ENCODE assay signal across 9 cellular contexts in the genomic region with DNA sequence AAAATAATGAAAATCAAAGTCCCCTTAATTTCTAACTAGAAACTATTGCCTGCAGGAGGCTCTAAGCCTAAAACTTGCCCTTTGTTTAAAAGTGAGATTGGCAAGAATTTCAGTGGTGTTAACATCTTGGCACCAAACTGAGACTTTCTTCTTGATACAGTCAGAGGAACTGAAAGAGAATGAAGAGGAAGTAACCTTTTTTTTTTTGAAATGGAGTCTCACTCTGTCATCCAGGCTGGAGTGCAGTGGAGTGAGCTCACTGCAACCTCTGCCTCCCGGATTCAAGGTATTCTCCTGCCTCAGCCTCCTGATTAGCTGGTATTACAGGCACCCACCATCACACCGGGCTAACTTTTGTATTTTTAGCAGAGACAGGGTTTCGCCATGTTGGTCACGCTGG. TPM values are rescaled to one million over a fixed set of nuclear protein-coding genes. Genes with fewer than 3 reads are reported as not detected.
DNase-seq lines count a peak whose midpoint lies in the region; ATAC-seq and TF ChIP-seq lines count a peak whose summit lies in the region.
"Had no signal": no experiment of that assay in that cellular context is flagged by ENCODE, and none has a peak within 500 bp of the region (broad histone marks: within the 10 kb centered on the region; RNA-seq: fewer than 3 reads in every experiment).

No MANE protein-coding gene starts in this region.

- intact Hi-C loops in Right ventricle myocardium inferior (cut with DNase I): no loop called here

- peaks cover 17% of the 10 kb centered on the region for H3K4me1 Mint-ChIP-seq in stimulated activated effector memory CD8-positive, alpha-beta T cell treated with anti-CD3 and anti-CD28 coated beads, Interleukin-12 subunit alpha, Interleukin-12 subunit beta, amount 100 ng/mL, for 72 hours

- no peak overlapping the region for H3K4me3 Mint-ChIP-seq in stimulated activated effector memory CD8-positive, alpha-beta T cell treated with anti-CD3 and anti-CD28 coated beads, Interleukin-12 subunit alpha, Interleukin-12 subunit beta, amount 100 ng/mL, for 72 hours

- H3K36me3 Mint-ChIP-seq in stimulated activated effector memory CD8-positive, alpha-beta T cell treated with anti-CD3 and anti-CD28 coated beads, Interleukin-12 subunit alpha, Interleukin-12 subunit beta, amount 100 ng/mL, for 72 hours: no peaks in the 10 kb centered on the region

- peak overlapping the region; percentile 41 for H3K27ac Mint-ChIP-seq in stimulated activated effector memory CD8-positive, alpha-beta T cell treated with anti-CD3 and anti-CD28 coated beads, Interleukin-12 subunit alpha, Interleukin-12 subunit beta, amount 100 ng/mL, for 72 hours

- ATAC-seq in GM19452 (IDR thresholded peaks at IDR 0.05; ENCODE audit: unreplicated experiment): peak; percentile 58
- ATAC-seq in HG03139 (IDR thresholded peaks at IDR 0.05; ENCODE audit: unreplicated experiment): peak; percentile 31
- no peak for ATAC-seq in stimulated activated effector memory CD8-positive, alpha-beta T cell treated with anti-CD3 and anti-CD28 coated beads, Interleukin-12 subunit alpha, Interleukin-12 subunit beta, amount 100 ng/mL, for 72 hours
- ATAC-seq in Right ventricle myocardium inferior: no peak

- H3K27ac ChIP-seq in VCaP: peak overlapping the region; percentile 87; the same call in 1 of the 2 replicates
- H3K27ac ChIP-seq: SJSA1 had no signal

- no peaks in the 10 kb centered on the region for H3K9me3 Mint-ChIP-seq in stimulated activated effector memory CD8-positive, alpha-beta T cell treated with anti-CD3 and anti-CD28 coated beads, Interleukin-12 subunit alpha, Interleukin-12 subunit beta, amount 100 ng/mL, for 72 hours

- TF ChIP-seq CTCF in VCaP (conservative IDR thresholded peaks at IDR 0.05): no peak

- CTCF ChIA-PET in HEK293T (lab: Yijun Ruan, JAX): no interaction called here

- POLR2A ChIA-PET in HEK293T (lab: Yijun Ruan, JAX): no interaction called here

- no peak for DNase-seq in stimulated activated effector memory CD8-positive, alpha-beta T cell treated with anti-CD3 and anti-CD28 coated beads, Interleukin-12 subunit alpha, Interleukin-12 subunit beta, amount 100 ng/mL, for 72 hours (ENCODE audit: low spot score in 2 of 2)
- DNase-seq in OCI-M2 (lab: John Stamatoyannopoulos, UW; ENCODE audit: unreplicated experiment) (no peak), HEK293T (ENCODE audit: extremely low spot score) (no peak), Right ventricle myocardium inferior (ENCODE audit: missing footprints) (no peak)
- DNase-seq in activated CD4-positive, alpha-beta T cell treated with anti-CD3 and anti-CD28 coated beads for 4 hours: no peak

TF ChIP-seq in HEK293T, 16 proteins besides CTCF, POLR2A, EP300 and RAD21:
- TF ChIP-seq BHLHE40 (IDR thresholded peaks at IDR 0.05; ENCODE audit: borderline replicate concordance) (no peak), SP1 (IDR thresholded peaks at IDR 0.05) (no peak)
- TF ChIP-seq, protein P1, sequence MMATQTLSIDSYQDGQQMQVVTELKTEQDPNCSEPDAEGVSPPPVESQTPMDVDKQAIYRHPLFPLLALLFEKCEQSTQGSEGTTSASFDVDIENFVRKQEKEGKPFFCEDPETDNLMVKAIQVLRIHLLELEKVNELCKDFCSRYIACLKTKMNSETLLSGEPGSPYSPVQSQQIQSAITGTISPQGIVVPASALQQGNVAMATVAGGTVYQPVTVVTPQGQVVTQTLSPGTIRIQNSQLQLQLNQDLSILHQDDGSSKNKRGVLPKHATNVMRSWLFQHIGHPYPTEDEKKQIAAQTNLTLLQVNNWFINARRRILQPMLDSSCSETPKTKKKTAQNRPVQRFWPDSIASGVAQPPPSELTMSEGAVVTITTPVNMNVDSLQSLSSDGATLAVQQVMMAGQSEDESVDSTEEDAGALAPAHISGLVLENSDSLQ (IDR thresholded peaks at IDR 0.05): no peak

RNA-seq across cellular contexts. Expression of a gene that starts 3.6 kb away (rescaled TPM):
- 13.4 TPM for total RNA-seq in Right ventricle myocardium inferior

RNA-seq across cellular contexts. Expression of a gene that starts 5.4 kb away (rescaled TPM):
- 2.3 TPM for total RNA-seq in Right ventricle myocardium inferior

Comparison
In these comparisons a context has a peak if more than half of its experiments do, and no peak if none do; other contexts are left out.
1. ATAC-seq: peak in GM19452 (single experiment) and HG03139 (single experiment); none in stimulated activated effector memory CD8-positive, alpha-beta T cell treated with anti-CD3 and anti-CD28 coated beads, Interleukin-12 subunit alpha, Interleukin-12 subunit beta, amount 100 ng/mL, for 72 hours (single experiment) and Right ventricle myocardium inferior (single experiment).